Comparison of ENCODE assay signal across 21 cellular contexts in the genomic region with DNA sequence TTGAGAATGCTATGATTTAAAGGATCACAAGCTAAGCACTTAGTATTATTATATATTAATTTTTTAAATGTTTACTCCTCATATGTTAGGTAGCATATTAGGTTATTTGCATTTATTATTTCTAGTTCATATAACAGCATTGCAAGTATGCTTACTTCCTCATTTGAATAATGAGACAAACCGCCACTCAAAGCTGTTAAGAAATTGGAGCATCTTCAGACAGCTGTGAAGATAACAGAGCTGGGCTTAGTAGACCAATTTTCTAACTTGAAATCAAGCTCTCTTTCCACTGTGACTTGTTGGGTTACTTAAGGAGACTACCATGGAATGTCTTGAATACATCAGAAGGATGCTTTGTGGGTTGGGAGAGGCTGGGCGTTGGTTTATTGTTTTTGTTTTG.
"Had no signal": no experiment of that assay in that cellular context is flagged by ENCODE, and none has a peak within 500 bp of the region (broad histone marks: within the 10 kb centered on the region; RNA-seq: fewer than 3 reads in every experiment).

No MANE protein-coding gene starts in this region.

- ATAC-seq: activated CD8-positive, alpha-beta T cell treated with anti-CD3 and anti-CD28 coated beads, Interleukin-2, amount 10 ng/mL, durations not matched to agents 7 days and 5 days; WTC11 had no signal

- DNase-seq: activated CD4-positive, alpha-beta T cell treated with anti-CD3 and anti-CD28 coated beads for 48 hours; activated CD4-positive, alpha-beta T cell treated with anti-CD3 and anti-CD28 coated beads, Interleukin-2, amount 50 U/mL, for 4 hours; activated CD4-positive, CD25-positive, alpha-beta regulatory T cell treated with anti-CD3 and anti-CD28 coated beads, Interleukin-2, amount 50 U/mL, for 72 hours; activated CD8-positive, alpha-beta memory T cell treated with anti-CD3 and anti-CD28 coated beads, Interleukin-2, amount 50 U/mL, for 48 hours; activated CD8-positive, alpha-beta T cell treated with anti-CD3 and anti-CD28 coated beads, Interleukin-2, amount 10 ng/mL, durations not matched to agents 7 days and 5 days; activated effector memory CD4-positive, alpha-beta T cell treated with Interleukin-2 at 50 U/mL for 16 hours; activated naive CD4-positive, alpha-beta T cell; activated T-cell treated with anti-CD3 and anti-CD28 coated beads, Interleukin-2, amount 50 U/mL, for 1 hour; aorta; caudate nucleus; NCI-H1105; NCI-H1436; NCI-H1694 treated with DMSO at 0.1 percent for 48 hours; NCI-H2029 treated with DMSO at 0.1 percent for 48 hours; NCI-H345; NCI-H510A; NCI-H526 treated with DMSO at 0.1 percent for 48 hours; NK-92 treated with Interleukin-12 subunit alpha and Interleukin-12 subunit beta, amount 100 ng/mL, for 24 hours; PC-9; SHP77 treated with DMSO at 0.1 percent for 48 hours had no signal
